Comparison of ENCODE assay signal across 19 cellular contexts in the genomic region with DNA sequence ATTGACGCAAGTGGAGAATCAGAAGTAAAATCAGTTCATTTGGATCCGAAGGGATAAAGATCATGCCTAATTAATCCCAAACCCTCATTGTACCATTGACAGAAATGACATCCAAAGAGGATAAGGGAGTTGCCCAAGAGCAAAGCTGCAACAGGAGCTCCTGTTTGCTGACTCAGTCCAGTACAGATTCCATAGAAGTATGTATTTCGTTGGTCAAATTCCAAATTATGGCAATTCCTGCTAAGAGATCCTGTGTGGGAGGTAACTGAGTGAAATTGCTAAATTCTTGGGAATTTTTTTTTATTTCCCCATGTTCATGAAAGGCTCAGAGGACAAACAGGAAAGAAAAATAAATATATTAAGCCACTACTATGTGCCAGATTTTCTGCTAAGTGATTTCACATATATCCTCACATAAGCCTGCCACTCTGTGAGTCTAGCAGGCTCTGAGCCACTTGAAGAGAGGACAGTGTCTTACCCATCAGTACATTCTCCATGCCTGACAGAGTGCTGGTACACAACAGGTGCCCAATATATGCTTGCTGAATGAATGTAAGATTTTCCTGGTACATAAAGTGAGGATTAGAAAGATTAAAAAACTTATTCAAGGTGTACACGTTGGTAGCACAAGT.
DNase-seq lines count a peak whose midpoint lies in the region; ATAC-seq and TF ChIP-seq lines count a peak whose summit lies in the region.
"Had no signal": no experiment of that assay in that cellular context is flagged by ENCODE, and none has a peak within 500 bp of the region (broad histone marks: within the 10 kb centered on the region; RNA-seq: fewer than 3 reads in every experiment).

No MANE protein-coding gene starts in this region.

- no peaks in the 10 kb centered on the region for H3K79me1 ChIP-seq in trophoblast cell (ENCODE audit: low read length)

- H3K27me3 ChIP-seq in RWPE2 (ENCODE audit: insufficient read depth, poor library complexity, severe bottlenecking) (no peaks in the 10 kb centered on the region), trophoblast cell (ENCODE audit: insufficient read depth, low read length) (no peaks in the 10 kb centered on the region), H7 (ENCODE audit: control insufficient read depth, insufficient read depth, low read length) (no peaks in the 10 kb centered on the region), Peyer's patch (no peaks in the 10 kb centered on the region)
- H3K27me3 ChIP-seq: hepatocyte, testis had no signal

- H3K4me1 Mint-ChIP-seq in activated T-helper 1 cell treated with anti-CD3 and anti-CD28 coated beads, Interleukin-12 subunit alpha, Interleukin-12 subunit beta, Interleukin-2, Interleukin-4 antibody, amounts not matched to agents 30 ng/mL and 10 ng/mL and 1 ng/mL, durations not matched to agents 14 hours and 24 hours and 36 hours (ENCODE audit: low read depth) = no peaks in the 10 kb centered on the region
- H3K4me1 Mint-ChIP-seq: activated naive CD8-positive, alpha-beta T cell treated with anti-CD3 and anti-CD28 coated beads, Interleukin-2, amount 50 U/mL, for 24 hours; CD4-positive, CD25-positive, alpha-beta regulatory T cell; T-helper 17 cell; WTC11 had no signal

- no peak overlapping the region for H3K4me3 Mint-ChIP-seq in activated T-helper 1 cell treated with anti-CD3 and anti-CD28 coated beads, Interleukin-12 subunit alpha, Interleukin-12 subunit beta, Interleukin-2, Interleukin-4 antibody, amounts not matched to agents 30 ng/mL and 10 ng/mL and 1 ng/mL, durations not matched to agents 14 hours and 24 hours and 36 hours
- H3K4me3 Mint-ChIP-seq: activated naive CD8-positive, alpha-beta T cell treated with anti-CD3 and anti-CD28 coated beads, Interleukin-2, amount 50 U/mL, for 24 hours; CD4-positive, CD25-positive, alpha-beta regulatory T cell; T-helper 17 cell; WTC11 had no signal

- no peak overlapping the region for H3K23ac ChIP-seq in trophoblast cell (ENCODE audit: low read length)

- no peak overlapping the region for H4K91ac ChIP-seq in trophoblast cell (ENCODE audit: low read depth, low read length)

- H2BK5ac ChIP-seq in trophoblast cell (ENCODE audit: low read depth, low read length, poor library complexity) = no peak overlapping the region

- H3K4me1 ChIP-seq in RWPE2 (ENCODE audit: insufficient read depth, poor library complexity, severe bottlenecking) (peaks cover 3% of the 10 kb centered on the region), trophoblast cell (ENCODE audit: control insufficient read depth in 1 of 2, insufficient read depth in 2 of 2, low read length in 2 of 2) (no peaks in the 10 kb centered on the region), Peyer's patch (peaks cover 0 to 3% (median 0%) of the 10 kb centered on the region in 4 donors)

- H3K4me3 ChIP-seq in RWPE2 (ENCODE audit: severe bottlenecking) (no peak overlapping the region), fibroblast of mammary gland (ENCODE audit: control insufficient read depth, low read depth, low read length) (no peak overlapping the region), trophoblast cell (ENCODE audit: low read depth, low read length) (no peak overlapping the region), H7 (ENCODE audit: insufficient read depth, low read depth, low read length) (no peak overlapping the region), Peyer's patch (no peak overlapping the region)
- H3K4me3 ChIP-seq: hepatocyte, skin epidermis, testis had no signal

- H3K27ac ChIP-seq in RWPE2 (ENCODE audit: poor library complexity, severe bottlenecking) (no peak overlapping the region), trophoblast cell (ENCODE audit: low read depth, low read length) (no peak overlapping the region), Peyer's patch (no peak overlapping the region)
- H3K27ac ChIP-seq: hepatocyte, skin epidermis, testis had no signal

- no peak overlapping the region for H3K9ac ChIP-seq in trophoblast cell (ENCODE audit: low read length)

- no peak overlapping the region for H3K4ac ChIP-seq in trophoblast cell (ENCODE audit: low read depth, low read length)

- H3K27me3 Mint-ChIP-seq in activated T-helper 1 cell treated with anti-CD3 and anti-CD28 coated beads, Interleukin-12 subunit alpha, Interleukin-12 subunit beta, Interleukin-2, Interleukin-4 antibody, amounts not matched to agents 30 ng/mL and 10 ng/mL and 1 ng/mL, durations not matched to agents 14 hours and 24 hours and 36 hours (ENCODE audit: insufficient read depth) = no peaks in the 10 kb centered on the region
- H3K27me3 Mint-ChIP-seq: CD4-positive, CD25-positive, alpha-beta regulatory T cell had no signal

- no peak overlapping the region for H3K14ac ChIP-seq in trophoblast cell (ENCODE audit: low read length)

- no peak for TF ChIP-seq POLR2A in Peyer's patch (IDR thresholded peaks at IDR 0.05)

- intact Hi-C loops in activated T-helper 1 cell treated with anti-CD3 and anti-CD28 coated beads, Interleukin-12 subunit alpha, Interleukin-12 subunit beta, Interleukin-2, Interleukin-4 antibody, amounts not matched to agents 30 ng/mL and 10 ng/mL and 1 ng/mL, durations not matched to agents 14 hours and 24 hours and 36 hours (cut with micrococcal nuclease) = no loop called here

- DNase-seq in EH (ENCODE audit: low read depth) (peak; percentile 62), RWPE2 (ENCODE audit: low spot score) (no peak), fibroblast of mammary gland (ENCODE audit: low read depth) (peak; percentile 82), trophoblast cell (peak; percentile 52 to 89), H7 (no peak), Peyer's patch (no peak)
- no peak for DNase-seq in activated T-helper 1 cell treated with anti-CD3 and anti-CD28 coated beads, Interleukin-12 subunit alpha, Interleukin-12 subunit beta, Interleukin-2, Interleukin-4 antibody, amounts not matched to agents 30 ng/mL and 10 ng/mL and 1 ng/mL, durations not matched to agents 14 hours and 24 hours and 36 hours (ENCODE audit: low spot score)
- DNase-seq: activated naive CD8-positive, alpha-beta T cell treated with anti-CD3 and anti-CD28 coated beads, Interleukin-2, amount 50 U/mL, for 24 hours; CD4-positive, CD25-positive, alpha-beta regulatory T cell; DMS79; left colon; NCI-H1417 treated with DMSO at 0.1 percent for 48 hours; NK-92 treated with Interleukin-12 subunit alpha and Interleukin-12 subunit beta, amount 100 ng/mL, for 24 hours; T-helper 17 cell; testis had no signal

- H3K27ac Mint-ChIP-seq in activated T-helper 1 cell treated with anti-CD3 and anti-CD28 coated beads, Interleukin-12 subunit alpha, Interleukin-12 subunit beta, Interleukin-2, Interleukin-4 antibody, amounts not matched to agents 30 ng/mL and 10 ng/mL and 1 ng/mL, durations not matched to agents 14 hours and 24 hours and 36 hours = no peak overlapping the region
- H3K27ac Mint-ChIP-seq: activated naive CD8-positive, alpha-beta T cell treated with anti-CD3 and anti-CD28 coated beads, Interleukin-2, amount 50 U/mL, for 24 hours; CD4-positive, CD25-positive, alpha-beta regulatory T cell; T-helper 17 cell; WTC11 had no signal

- WGBS in trophoblast cell (ENCODE audit: extremely low coverage, insufficient coverage, insufficient read length) = no CpG with 5 or more reads among the region's 4 CpGs

- H3K36me3 Mint-ChIP-seq in activated T-helper 1 cell treated with anti-CD3 and anti-CD28 coated beads, Interleukin-12 subunit alpha, Interleukin-12 subunit beta, Interleukin-2, Interleukin-4 antibody, amounts not matched to agents 30 ng/mL and 10 ng/mL and 1 ng/mL, durations not matched to agents 14 hours and 24 hours and 36 hours (ENCODE audit: low read depth) = no peaks in the 10 kb centered on the region
- H3K36me3 Mint-ChIP-seq: CD4-positive, CD25-positive, alpha-beta regulatory T cell; WTC11 had no signal

- H4K12ac ChIP-seq in trophoblast cell (ENCODE audit: low read depth, low read length) = no peak overlapping the region

- no peak for TF ChIP-seq CTCF in RWPE2 (IDR thresholded peaks at IDR 0.05; ENCODE audit: poor library complexity, severe bottlenecking)
- TF ChIP-seq CTCF in fibroblast of mammary gland (conservative IDR thresholded peaks at IDR 0.05; ENCODE audit: control insufficient read depth, insufficient read depth, low read depth, low read length) = no peak
- no peak for TF ChIP-seq CTCF in Peyer's patch (IDR thresholded peaks at IDR 0.05)

- H3K4me2 ChIP-seq in trophoblast cell (ENCODE audit: low read length) = no peak overlapping the region
- H3K4me2 ChIP-seq: hepatocyte had no signal

- no peak overlapping the region for H2AFZ ChIP-seq in trophoblast cell (ENCODE audit: insufficient read depth, low read length, poor library complexity)
- H2AFZ ChIP-seq: hepatocyte had no signal

- ATAC-seq in RWPE2 (ENCODE audit: low read depth) (peak; percentile 94), GM21786 (IDR thresholded peaks at IDR 0.05; ENCODE audit: unreplicated experiment) (no peak)
- ATAC-seq: activated naive CD8-positive, alpha-beta T cell treated with anti-CD3 and anti-CD28 coated beads, Interleukin-2, amount 50 U/mL, for 24 hours; left colon; T-helper 17 cell; WTC11 had no signal

- H3K36me3 ChIP-seq in RWPE2 (ENCODE audit: low read depth) (no peaks in the 10 kb centered on the region), trophoblast cell (ENCODE audit: control insufficient read depth in 1 of 2, insufficient read depth in 2 of 2, low read length in 2 of 2) (no peaks in the 10 kb centered on the region), H7 (replicated peaks; ENCODE audit: control insufficient read depth, insufficient read depth, low read length) (no peaks in the 10 kb centered on the region), Peyer's patch (no peaks in the 10 kb centered on the region)

- H2AK5ac ChIP-seq in trophoblast cell (ENCODE audit: low read length) = no peak overlapping the region

- H3K9me3 ChIP-seq in RWPE2 (ENCODE audit: severe bottlenecking) = no peaks in the 10 kb centered on the region
- H3K9me3 ChIP-seq in trophoblast cell (ENCODE audit: insufficient read depth, low read depth, low read length) = no peaks in the 10 kb centered on the region
- H3K9me3 ChIP-seq in Peyer's patch = no peaks in the 10 kb centered on the region
- H3K9me3 ChIP-seq: testis had no signal

- no peak overlapping the region for H2BK12ac ChIP-seq in trophoblast cell (ENCODE audit: low read length)

- no peaks in the 10 kb centered on the region for H3K9me3 Mint-ChIP-seq in activated T-helper 1 cell treated with anti-CD3 and anti-CD28 coated beads, Interleukin-12 subunit alpha, Interleukin-12 subunit beta, Interleukin-2, Interleukin-4 antibody, amounts not matched to agents 30 ng/mL and 10 ng/mL and 1 ng/mL, durations not matched to agents 14 hours and 24 hours and 36 hours
- H3K9me3 Mint-ChIP-seq: activated naive CD8-positive, alpha-beta T cell treated with anti-CD3 and anti-CD28 coated beads, Interleukin-2, amount 50 U/mL, for 24 hours; CD4-positive, CD25-positive, alpha-beta regulatory T cell; WTC11 had no signal

- H3K18ac ChIP-seq in trophoblast cell (ENCODE audit: low read length) = no peak overlapping the region

- no peak overlapping the region for H2BK120ac ChIP-seq in trophoblast cell (ENCODE audit: insufficient read depth, low read length, poor library complexity)

- H3K79me2 ChIP-seq in trophoblast cell (ENCODE audit: control insufficient read depth, insufficient read depth, low read length, poor library complexity) = no peaks in the 10 kb centered on the region
- H3K79me2 ChIP-seq: hepatocyte had no signal

- H4K8ac ChIP-seq in trophoblast cell (ENCODE audit: low read depth, low read length) = no peak overlapping the region

Comparison
In these comparisons a context has a peak if more than half of its experiments do, and no peak if none do; other contexts are left out.
1. DNase-seq: peak in EH (single experiment), fibroblast of mammary gland (single experiment) and trophoblast cell (2 of 2); none in RWPE2 (single experiment), H7 (single experiment), Peyer's patch (0 of 3) and activated T-helper 1 cell treated with anti-CD3 and anti-CD28 coated beads, Interleukin-12 subunit alpha, Interleukin-12 subunit beta, Interleukin-2, Interleukin-4 antibody, amounts not matched to agents 30 ng/mL and 10 ng/mL and 1 ng/mL, durations not matched to agents 14 hours and 24 hours and 36 hours (single experiment).